In genomic region chr14:41605550-41606248, GRCh38 we compare ENCODE assay signal across 1 cellular context.
TF ChIP-seq lines count a peak whose summit lies in the region.

No MANE protein-coding gene starts in this region.

TF ChIP-seq in K562, 482 proteins besides CTCF, POLR2A, EP300 and RAD21 (continued from another document):
- no peak for TF ChIP-seq PKNOX1 (IDR thresholded peaks at IDR 0.05)
- no peak for TF ChIP-seq TAF9B (IDR thresholded peaks at IDR 0.05; ENCODE audit: partially characterized antibody)
- TF ChIP-seq ZNF561 (CRISPR knock-in tag; conservative IDR thresholded peaks at IDR 0.05): no peak
- no peak for TF ChIP-seq CHD1 (IDR thresholded peaks at IDR 0.05; ENCODE audit: low read length)
